Comparison of ENCODE assay signal across 1 cellular context in the genomic region with DNA sequence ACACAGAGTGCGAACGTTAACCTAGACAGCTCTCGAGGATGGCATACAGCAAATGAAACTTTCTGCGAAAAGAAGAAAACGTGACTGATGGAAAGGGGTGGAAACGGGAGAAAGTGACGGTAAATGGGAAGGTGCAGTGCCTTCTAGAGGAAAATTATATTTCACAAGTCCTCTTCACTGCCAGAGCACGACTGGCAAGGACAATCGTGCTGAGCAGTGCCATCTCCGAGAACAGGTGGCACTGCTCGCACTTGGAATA.
TF ChIP-seq lines count a peak whose summit lies in the region.

No MANE protein-coding gene starts in this region.

TF ChIP-seq in WTC11, 78 proteins besides CTCF, POLR2A, EP300 and RAD21 (continued from another document):
- TF ChIP-seq, protein P1, sequence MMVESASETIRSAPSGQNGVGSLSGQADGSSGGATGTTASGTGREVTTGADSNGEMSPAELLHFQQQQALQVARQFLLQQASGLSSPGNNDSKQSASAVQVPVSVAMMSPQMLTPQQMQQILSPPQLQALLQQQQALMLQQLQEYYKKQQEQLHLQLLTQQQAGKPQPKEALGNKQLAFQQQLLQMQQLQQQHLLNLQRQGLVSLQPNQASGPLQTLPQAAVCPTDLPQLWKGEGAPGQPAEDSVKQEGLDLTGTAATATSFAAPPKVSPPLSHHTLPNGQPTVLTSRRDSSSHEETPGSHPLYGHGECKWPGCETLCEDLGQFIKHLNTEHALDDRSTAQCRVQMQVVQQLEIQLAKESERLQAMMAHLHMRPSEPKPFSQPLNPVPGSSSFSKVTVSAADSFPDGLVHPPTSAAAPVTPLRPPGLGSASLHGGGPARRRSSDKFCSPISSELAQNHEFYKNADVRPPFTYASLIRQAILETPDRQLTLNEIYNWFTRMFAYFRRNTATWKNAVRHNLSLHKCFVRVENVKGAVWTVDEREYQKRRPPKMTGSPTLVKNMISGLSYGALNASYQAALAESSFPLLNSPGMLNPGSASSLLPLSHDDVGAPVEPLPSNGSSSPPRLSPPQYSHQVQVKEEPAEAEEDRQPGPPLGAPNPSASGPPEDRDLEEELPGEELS (CRISPR knock-in tag; IDR thresholded peaks at IDR 0.05), result no peak
- no peak for TF ChIP-seq TEAD1 (CRISPR knock-in tag; IDR thresholded peaks at IDR 0.05)
- TF ChIP-seq GABPB1 (CRISPR knock-in tag; IDR thresholded peaks at IDR 0.05), result no peak
- TF ChIP-seq ATF1 (CRISPR knock-in tag; IDR thresholded peaks at IDR 0.05), result no peak
- no peak for TF ChIP-seq NFE2L1 (CRISPR knock-in tag; IDR thresholded peaks at IDR 0.05)
- TF ChIP-seq ETV6 (CRISPR knock-in tag; IDR thresholded peaks at IDR 0.05), result no peak
- TF ChIP-seq, protein P2, sequence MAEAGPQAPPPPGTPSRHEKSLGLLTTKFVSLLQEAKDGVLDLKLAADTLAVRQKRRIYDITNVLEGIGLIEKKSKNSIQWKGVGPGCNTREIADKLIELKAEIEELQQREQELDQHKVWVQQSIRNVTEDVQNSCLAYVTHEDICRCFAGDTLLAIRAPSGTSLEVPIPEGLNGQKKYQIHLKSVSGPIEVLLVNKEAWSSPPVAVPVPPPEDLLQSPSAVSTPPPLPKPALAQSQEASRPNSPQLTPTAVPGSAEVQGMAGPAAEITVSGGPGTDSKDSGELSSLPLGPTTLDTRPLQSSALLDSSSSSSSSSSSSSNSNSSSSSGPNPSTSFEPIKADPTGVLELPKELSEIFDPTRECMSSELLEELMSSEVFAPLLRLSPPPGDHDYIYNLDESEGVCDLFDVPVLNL (CRISPR knock-in tag; IDR thresholded peaks at IDR 0.05; ENCODE audit: borderline replicate concordance, low read depth), result no peak
- no peak for TF ChIP-seq RORB (CRISPR knock-in tag; IDR thresholded peaks at IDR 0.05)
